ENCODE assay signal across 11 cellular contexts in the genomic region with DNA sequence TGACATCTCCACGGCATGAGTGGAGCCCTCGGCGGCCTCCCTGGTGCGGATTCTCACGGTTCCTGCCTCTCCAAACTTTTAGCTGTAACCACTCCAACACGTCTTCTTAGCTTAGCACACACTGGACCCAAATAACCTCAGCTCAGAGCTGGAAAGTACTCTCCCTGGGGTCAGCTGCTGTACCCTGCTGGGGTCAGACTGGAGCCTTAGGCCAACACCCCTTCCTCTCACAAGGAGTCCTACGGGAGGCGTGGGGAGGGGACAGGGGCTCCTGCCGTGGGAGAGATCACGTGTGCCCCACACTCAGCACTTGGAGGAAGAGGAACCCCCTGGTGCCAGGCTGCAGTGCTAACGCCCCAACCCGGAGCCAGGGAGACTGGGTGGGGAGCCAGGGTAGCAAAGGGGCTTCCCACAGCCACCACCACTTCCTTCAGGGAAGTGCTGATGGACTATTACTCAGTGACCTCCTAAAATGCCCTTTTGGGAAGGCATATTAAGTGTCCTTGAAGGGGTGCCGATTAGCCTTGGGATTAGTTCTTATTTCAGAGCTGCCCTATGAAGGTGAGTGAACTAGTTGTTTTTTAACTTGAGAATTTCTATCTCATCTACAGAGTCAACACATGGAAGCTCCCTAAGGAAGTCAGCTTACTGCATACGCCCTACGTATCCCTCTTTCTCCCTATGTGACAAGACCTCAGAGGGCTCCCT.
DNase-seq lines count a peak whose midpoint lies in the region; ATAC-seq, FAIRE-seq and TF ChIP-seq lines count a peak whose summit lies in the region.
"Had no signal": no experiment of that assay in that cellular context is flagged by ENCODE, and none has a peak within 500 bp of the region (broad histone marks: within the 10 kb centered on the region; RNA-seq: fewer than 3 reads in every experiment).

No MANE protein-coding gene starts in this region.

- no peak overlapping the region for H3K4me3 ChIP-seq in kidney (ENCODE audit: low read length in 2 of 2)
- peak overlapping the region; percentile 45 for H3K4me3 ChIP-seq in rectal smooth muscle tissue (ENCODE audit: low read length)

- peak overlapping the region; percentile 73 for H3K27ac Mint-ChIP-seq in chondrocyte (ENCODE audit: unreplicated experiment)
- H3K27ac Mint-ChIP-seq: activated T-helper 1 cell treated with anti-CD3 and anti-CD28 coated beads, Interleukin-12 subunit alpha, Interleukin-12 subunit beta, Interleukin-2, Interleukin-4 antibody, amounts not matched to agents 30 ng/mL and 10 ng/mL and 1 ng/mL, durations not matched to agents 14 hours and 24 hours and 36 hours had no signal

- no peaks in the 10 kb centered on the region for H3K27me3 Mint-ChIP-seq in chondrocyte (ENCODE audit: low read depth)
- H3K27me3 Mint-ChIP-seq: central memory CD8-positive, alpha-beta T cell had no signal

- DNase-seq in A172 (ENCODE audit: low spot score) (peak; percentile 48), chondrocyte (ENCODE audit: low spot score) (no peak), kidney (peak; percentile 84), cortex of kidney (lab: John Stamatoyannopoulos, UW) (no peak), GF-D8 (lab: John Stamatoyannopoulos, UW) (no peak), SW 1271 (lab: John Stamatoyannopoulos, UW) (no peak)
- DNase-seq: activated CD4-positive, alpha-beta T cell treated with anti-CD3 and anti-CD28 coated beads for 4 hours had no signal

- H3K27me3 ChIP-seq in rectal smooth muscle tissue (ENCODE audit: control insufficient read depth, insufficient read depth, low read length): no peaks in the 10 kb centered on the region

- FAIRE-seq in kidney (lab: Jason Lieb, UNC): no peak

- H3K4me1 ChIP-seq in kidney (ENCODE audit: control insufficient read depth in 1 of 2, insufficient read depth in 1 of 2, low read depth in 1 of 2, low read length in 2 of 2) (peaks cover 43 to 73% of the 10 kb centered on the region in 2 donors), rectal smooth muscle tissue (ENCODE audit: control insufficient read depth, insufficient read depth, low read length) (peaks cover 85% of the 10 kb centered on the region)

- no peaks in the 10 kb centered on the region for H3K9me3 Mint-ChIP-seq in chondrocyte (ENCODE audit: low read depth)
- H3K9me3 Mint-ChIP-seq: activated T-helper 1 cell treated with anti-CD3 and anti-CD28 coated beads, Interleukin-12 subunit alpha, Interleukin-12 subunit beta, Interleukin-2, Interleukin-4 antibody, amounts not matched to agents 30 ng/mL and 10 ng/mL and 1 ng/mL, durations not matched to agents 14 hours and 24 hours and 36 hours; central memory CD8-positive, alpha-beta T cell had no signal

- peaks cover 84% of the 10 kb centered on the region for H3K4me1 Mint-ChIP-seq in chondrocyte (ENCODE audit: low read depth)

- no peaks in the 10 kb centered on the region for H3K9me3 ChIP-seq in kidney (ENCODE audit: control insufficient read depth in 1 of 2, low read length in 2 of 2)

- no peak for ATAC-seq in HG02885 (IDR thresholded peaks at IDR 0.05; ENCODE audit: poor library complexity, unreplicated experiment)

- peaks cover 8% of the 10 kb centered on the region for H3K36me3 Mint-ChIP-seq in chondrocyte (ENCODE audit: low read depth)

- intact Hi-C loops in kidney (cut with DNase I): no loop called here

- TF ChIP-seq CTCF in chondrocyte (IDR thresholded peaks at IDR 0.05) (no peak), kidney (IDR thresholded peaks at IDR 0.05; ENCODE audit: borderline replicate concordance, extremely low read depth, insufficient read depth) (no peak)

- H3K27ac ChIP-seq in kidney (ENCODE audit: low read depth in 2 of 2, low read length in 2 of 2) (peak overlapping the region; percentile 77 to 80), rectal smooth muscle tissue (ENCODE audit: low read depth, low read length) (peak overlapping the region; percentile 92)

- no peak overlapping the region for H3K4me3 Mint-ChIP-seq in chondrocyte (ENCODE audit: unreplicated experiment)
- H3K4me3 Mint-ChIP-seq: activated T-helper 1 cell treated with anti-CD3 and anti-CD28 coated beads, Interleukin-12 subunit alpha, Interleukin-12 subunit beta, Interleukin-2, Interleukin-4 antibody, amounts not matched to agents 30 ng/mL and 10 ng/mL and 1 ng/mL, durations not matched to agents 14 hours and 24 hours and 36 hours; central memory CD8-positive, alpha-beta T cell had no signal

- H3K36me3 ChIP-seq in kidney (ENCODE audit: control insufficient read depth in 1 of 2, insufficient read depth in 2 of 2, low read length in 2 of 2) (peaks cover 0 to 2% of the 10 kb centered on the region in 2 donors), rectal smooth muscle tissue (ENCODE audit: control insufficient read depth, insufficient read depth, low read length) (peaks cover 2% of the 10 kb centered on the region)

- peak overlapping the region in 1 of 2 donors; percentile 54 for H3K9ac ChIP-seq in kidney (ENCODE audit: low read length in 2 of 2)
- no peak overlapping the region for H3K9ac ChIP-seq in rectal smooth muscle tissue (ENCODE audit: low read length)

Comparison
In these comparisons a context has a peak if more than half of its experiments do, and no peak if none do; other contexts are left out.
1. DNase-seq: peak in A172 (single experiment) and kidney (single experiment); none in chondrocyte (single experiment), cortex of kidney (single experiment), GF-D8 (single experiment) and SW 1271 (0 of 2).